ENCODE assay signal across 23 cellular contexts in genomic region chr2:156619021-156619539, GRCh38.
"Had no signal": no experiment of that assay in that cellular context is flagged by ENCODE, and none has a peak within 500 bp of the region (broad histone marks: within the 10 kb centered on the region; RNA-seq: fewer than 3 reads in every experiment).

No MANE protein-coding gene starts in this region.

- H3K27me3 ChIP-seq: adrenal gland, ascending aorta, brain microvascular endothelial cell, esophagus muscularis mucosa, gastrocnemius medialis, pancreas, upper lobe of left lung had no signal

- DNase-seq: activated T-cell treated with anti-CD3 and anti-CD28 coated beads, Interleukin-2, amount 50 U/mL, for 1 hour; adrenal gland; brain microvascular endothelial cell; caudate nucleus; dermis blood vessel endothelial cell; effector memory CD4-positive, alpha-beta T cell; gastrocnemius medialis; hippocampal formation; left ventricle myocardium superior; mammary epithelial cell; midbrain; natural killer cell; pancreas; psoas muscle; stimulated activated CD4-positive, alpha-beta T cell treated with anti-CD3 and anti-CD28 coated beads, Interleukin-12 subunit alpha, Interleukin-12 subunit beta, amount 100 ng/mL, for 4 hours; stimulated activated CD4-positive, alpha-beta T cell treated with anti-CD3 and anti-CD28 coated beads, Interleukin-4, amount 100 ng/mL, for 4 hours; stimulated activated naive CD8-positive, alpha-beta T cell treated with anti-CD3 and anti-CD28 coated beads, Interleukin-15, Interleukin-2, amounts not matched to agents 100 U/mL and 50 U/mL, for 24 hours; upper lobe of left lung had no signal

- H3K27me3 Mint-ChIP-seq: activated naive CD8-positive, alpha-beta T cell had no signal

- ATAC-seq: gastrocnemius medialis; left ventricle myocardium superior; natural killer cell; pancreas; psoas muscle; stimulated activated naive CD8-positive, alpha-beta T cell treated with anti-CD3 and anti-CD28 coated beads, Interleukin-15, Interleukin-2, amounts not matched to agents 100 U/mL and 50 U/mL, for 24 hours; WTC11 had no signal

- H3K36me3 ChIP-seq: adrenal gland, ascending aorta, brain microvascular endothelial cell, esophagus muscularis mucosa, gastrocnemius medialis, pancreas, upper lobe of left lung had no signal

- H3K4me3 ChIP-seq: adrenal gland, ascending aorta, esophagus muscularis mucosa, gastrocnemius medialis, pancreas, psoas muscle, upper lobe of left lung had no signal

- H3K4me1 ChIP-seq: adrenal gland, ascending aorta, esophagus muscularis mucosa, gastrocnemius medialis, pancreas, psoas muscle, upper lobe of left lung had no signal

- H3K9me3 Mint-ChIP-seq: natural killer cell had no signal

- H3K27ac Mint-ChIP-seq: activated naive CD8-positive, alpha-beta T cell; natural killer cell; WTC11 had no signal

- FAIRE-seq: endothelial cell of umbilical vein, pancreas had no signal

- H3K36me3 Mint-ChIP-seq: activated naive CD8-positive, alpha-beta T cell; natural killer cell had no signal

- H3K4me1 Mint-ChIP-seq: natural killer cell had no signal

- H3K4me3 Mint-ChIP-seq: activated naive CD8-positive, alpha-beta T cell; natural killer cell; WTC11 had no signal

- H3K27ac ChIP-seq: adrenal gland, ascending aorta, brain microvascular endothelial cell, esophagus muscularis mucosa, gastrocnemius medialis, pancreas, psoas muscle, upper lobe of left lung had no signal

- H3K9me3 ChIP-seq: adrenal gland, ascending aorta, gastrocnemius medialis, pancreas, upper lobe of left lung had no signal
